ENCODE assay signal across 14 cellular contexts in genomic region chr22:24124247-24124646, GRCh38. TPM values are rescaled to one million over a fixed set of nuclear protein-coding genes. Genes with fewer than 3 reads are reported as not detected.
DNase-seq lines count a peak whose midpoint lies in the region; ATAC-seq and TF ChIP-seq lines count a peak whose summit lies in the region.
"Had no signal": no experiment of that assay in that cellular context is flagged by ENCODE, and none has a peak within 500 bp of the region (broad histone marks: within the 10 kb centered on the region; RNA-seq: fewer than 3 reads in every experiment).

No MANE protein-coding gene starts in this region.

- intact Hi-C loops in activated CD8-positive, alpha-beta T cell treated with anti-CD3 and anti-CD28 coated beads for 36 hours (cut with micrococcal nuclease), result loop anchor here (10.0 kb wide), 1 partner anchor 59 kb away; no protein-coding TSS in a partner anchor
- intact Hi-C loops in naive thymus-derived CD4-positive, alpha-beta T cell (cut with micrococcal nuclease), result no loop called here
- intact Hi-C loops in spleen (cut with DNase I; ENCODE audit: low total_unique reads), result no loop called here

- H3K9me3 ChIP-seq in CD4-positive, CD25-positive, alpha-beta regulatory T cell (ENCODE audit: control insufficient read depth in 2 of 2, low read length in 2 of 2), result no peaks in the 10 kb centered on the region
- no peaks in the 10 kb centered on the region for H3K9me3 ChIP-seq in T-helper 17 cell (ENCODE audit: control insufficient read depth, low read length, poor library complexity, severe bottlenecking)
- H3K9me3 ChIP-seq in naive thymus-derived CD4-positive, alpha-beta T cell (ENCODE audit: control insufficient read depth in 2 of 3, low read length in 3 of 3), result no peaks in the 10 kb centered on the region
- no peaks in the 10 kb centered on the region for H3K9me3 ChIP-seq in spleen

- DNase-seq in activated CD8-positive, alpha-beta T cell treated with anti-CD3 and anti-CD28 coated beads, Interleukin-2, amount 10 ng/mL, durations not matched to agents 7 days and 5 days, result no peak
- DNase-seq in activated CD8-positive, alpha-beta T cell treated with anti-CD3 and anti-CD28 coated beads for 36 hours, result no peak
- no peak for DNase-seq in CD4-positive, CD25-positive, alpha-beta regulatory T cell
- DNase-seq in T-helper 17 cell (no peak), spleen (no peak)
- no peak for DNase-seq in naive thymus-derived CD4-positive, alpha-beta T cell
- DNase-seq: Calu3, DMS 273 treated with DMSO at 0.1 percent for 48 hours, HCEC 1CT had no signal

- TF ChIP-seq POLR2A in spleen (IDR thresholded peaks at IDR 0.05), result no peak

- POLR2A ChIA-PET in activated CD8-positive, alpha-beta T cell treated with anti-CD3 and anti-CD28 coated beads, Interleukin-2, amount 10 ng/mL, durations not matched to agents 7 days and 5 days (lab: Charles Lee), result no interaction called here
- POLR2A ChIA-PET in activated CD8-positive, alpha-beta T cell treated with anti-CD3 and anti-CD28 coated beads for 36 hours (lab: Charles Lee), result no interaction called here
- POLR2A ChIA-PET in naive thymus-derived CD4-positive, alpha-beta T cell (lab: Charles Lee), result no interaction called here

- no peak for ATAC-seq in activated CD8-positive, alpha-beta T cell treated with anti-CD3 and anti-CD28 coated beads, Interleukin-2, amount 10 ng/mL, durations not matched to agents 7 days and 5 days
- no peak for ATAC-seq in activated CD8-positive, alpha-beta T cell treated with anti-CD3 and anti-CD28 coated beads for 36 hours
- ATAC-seq in CD4-positive, CD25-positive, alpha-beta regulatory T cell (ENCODE audit: low read depth in 2 of 2), result no peak
- ATAC-seq in T-helper 17 cell, result no peak
- ATAC-seq in naive thymus-derived CD4-positive, alpha-beta T cell, result no peak
- ATAC-seq in stimulated activated memory B cell treated with anti-CD40 and anti-IgM and Interleukin-4, amounts not matched to agents 10 μg/mL and 1 μg/mL and 100 μg/mL, for 72 hours, result no peak
- ATAC-seq in HG02610 (IDR thresholded peaks at IDR 0.05; ENCODE audit: unreplicated experiment), result no peak
- ATAC-seq: GM12878 had no signal

- H3K4me1 ChIP-seq in CD4-positive, CD25-positive, alpha-beta regulatory T cell (ENCODE audit: control insufficient read depth, insufficient read depth, low read length, poor library complexity, severe bottlenecking), result no peaks in the 10 kb centered on the region
- H3K4me1 ChIP-seq in naive thymus-derived CD4-positive, alpha-beta T cell (ENCODE audit: control insufficient read depth in 2 of 2, insufficient read depth in 2 of 2, low read length in 2 of 2), result no peaks in the 10 kb centered on the region
- H3K4me1 ChIP-seq in spleen, result peaks cover 0 to 21% (median 7%) of the 10 kb centered on the region in 6 donors

- peaks cover 36% of the 10 kb centered on the region for H3K36me3 Mint-ChIP-seq in activated CD8-positive, alpha-beta T cell treated with anti-CD3 and anti-CD28 coated beads, Interleukin-2, amount 10 ng/mL, durations not matched to agents 7 days and 5 days (ENCODE audit: low read depth)
- peaks cover 15% of the 10 kb centered on the region for H3K36me3 Mint-ChIP-seq in activated CD8-positive, alpha-beta T cell treated with anti-CD3 and anti-CD28 coated beads for 36 hours (ENCODE audit: low read depth)
- peaks cover 30% of the 10 kb centered on the region for H3K36me3 Mint-ChIP-seq in CD4-positive, CD25-positive, alpha-beta regulatory T cell
- no peaks in the 10 kb centered on the region for H3K36me3 Mint-ChIP-seq in T-helper 17 cell (ENCODE audit: low read depth)
- peaks cover 4 to 33% (median 6%) of the 10 kb centered on the region in 5 donors for H3K36me3 Mint-ChIP-seq in naive thymus-derived CD4-positive, alpha-beta T cell
- peaks cover 46% of the 10 kb centered on the region for H3K36me3 Mint-ChIP-seq in stimulated activated memory B cell treated with anti-CD40 and anti-IgM and Interleukin-4, amounts not matched to agents 10 μg/mL and 1 μg/mL and 100 μg/mL, for 72 hours

- TF ChIP-seq CTCF in activated CD8-positive, alpha-beta T cell treated with anti-CD3 and anti-CD28 coated beads for 36 hours (IDR thresholded peaks at IDR 0.05), result no peak
- no peak for TF ChIP-seq CTCF in spleen (IDR thresholded peaks at IDR 0.05 in 8 of 11, conservative IDR thresholded peaks at IDR 0.05 in 3 of 11)

- peaks cover 5% of the 10 kb centered on the region for H3K4me1 Mint-ChIP-seq in activated CD8-positive, alpha-beta T cell treated with anti-CD3 and anti-CD28 coated beads, Interleukin-2, amount 10 ng/mL, durations not matched to agents 7 days and 5 days (ENCODE audit: low read depth)
- H3K4me1 Mint-ChIP-seq in activated CD8-positive, alpha-beta T cell treated with anti-CD3 and anti-CD28 coated beads for 36 hours (ENCODE audit: low read depth), result peaks cover 7% of the 10 kb centered on the region
- H3K4me1 Mint-ChIP-seq in CD4-positive, CD25-positive, alpha-beta regulatory T cell, result peaks cover 0 to 5% (median 0%) of the 10 kb centered on the region in 4 donors
- peaks cover 2% of the 10 kb centered on the region for H3K4me1 Mint-ChIP-seq in T-helper 17 cell
- peaks cover 0 to 11% (median 0%) of the 10 kb centered on the region in 7 donors for H3K4me1 Mint-ChIP-seq in naive thymus-derived CD4-positive, alpha-beta T cell
- H3K4me1 Mint-ChIP-seq in stimulated activated memory B cell treated with anti-CD40 and anti-IgM and Interleukin-4, amounts not matched to agents 10 μg/mL and 1 μg/mL and 100 μg/mL, for 72 hours, result peaks cover 26% of the 10 kb centered on the region

- no peaks in the 10 kb centered on the region for H3K9me3 Mint-ChIP-seq in activated CD8-positive, alpha-beta T cell treated with anti-CD3 and anti-CD28 coated beads, Interleukin-2, amount 10 ng/mL, durations not matched to agents 7 days and 5 days (ENCODE audit: insufficient read depth)
- H3K9me3 Mint-ChIP-seq in activated CD8-positive, alpha-beta T cell treated with anti-CD3 and anti-CD28 coated beads for 36 hours, result no peaks in the 10 kb centered on the region
- no peaks in the 10 kb centered on the region for H3K9me3 Mint-ChIP-seq in CD4-positive, CD25-positive, alpha-beta regulatory T cell
- peaks cover 0 to 1% (median 0%) of the 10 kb centered on the region in 11 donors for H3K9me3 Mint-ChIP-seq in naive thymus-derived CD4-positive, alpha-beta T cell
- H3K9me3 Mint-ChIP-seq in stimulated activated memory B cell treated with anti-CD40 and anti-IgM and Interleukin-4, amounts not matched to agents 10 μg/mL and 1 μg/mL and 100 μg/mL, for 72 hours, result no peaks in the 10 kb centered on the region
- H3K9me3 Mint-ChIP-seq: CD14-positive monocyte had no signal

- CTCF ChIA-PET in activated CD8-positive, alpha-beta T cell treated with anti-CD3 and anti-CD28 coated beads, Interleukin-2, amount 10 ng/mL, durations not matched to agents 7 days and 5 days (lab: Charles Lee), result interaction anchor here (0.6 to 1.8 kb wide), 2 partner anchors 33 to 654 kb away, joined by 3 to 6 read pairs; no protein-coding TSS in a partner anchor
- CTCF ChIA-PET in activated CD8-positive, alpha-beta T cell treated with anti-CD3 and anti-CD28 coated beads for 36 hours (lab: Charles Lee), result interaction anchor here (2.0 kb wide), 1 partner anchor 32 kb away, joined by 8 read pairs; no protein-coding TSS in a partner anchor
- CTCF ChIA-PET in naive thymus-derived CD4-positive, alpha-beta T cell (lab: Charles Lee), result interaction anchor here (3.0 kb wide), 1 partner anchor 32 kb away, joined by 13 read pairs; no protein-coding TSS in a partner anchor

- peak overlapping the region; percentile 34 for H3K27ac Mint-ChIP-seq in activated CD8-positive, alpha-beta T cell treated with anti-CD3 and anti-CD28 coated beads, Interleukin-2, amount 10 ng/mL, durations not matched to agents 7 days and 5 days
- no peak overlapping the region for H3K27ac Mint-ChIP-seq in activated CD8-positive, alpha-beta T cell treated with anti-CD3 and anti-CD28 coated beads for 36 hours
- peak overlapping the region in 2 of 3 donors; percentile 51 to 68 for H3K27ac Mint-ChIP-seq in CD4-positive, CD25-positive, alpha-beta regulatory T cell
- peak overlapping the region; percentile 41 for H3K27ac Mint-ChIP-seq in T-helper 17 cell
- H3K27ac Mint-ChIP-seq in naive thymus-derived CD4-positive, alpha-beta T cell, result peak overlapping the region in 5 of 9 donors; percentile 13 to 76 (median 50)
- H3K27ac Mint-ChIP-seq in stimulated activated memory B cell treated with anti-CD40 and anti-IgM and Interleukin-4, amounts not matched to agents 10 μg/mL and 1 μg/mL and 100 μg/mL, for 72 hours, result no peak overlapping the region

- WGBS in spleen, 5 donors, result 90 to 100% (median 95%) methylated on average over 1 of the region's 1 CpG

- peaks cover 63% of the 10 kb centered on the region for H3K36me3 ChIP-seq in CD4-positive, CD25-positive, alpha-beta regulatory T cell (ENCODE audit: control insufficient read depth, insufficient read depth, low read length)
- H3K36me3 ChIP-seq in naive thymus-derived CD4-positive, alpha-beta T cell (ENCODE audit: control insufficient read depth in 2 of 3, insufficient read depth in 3 of 3, low read length in 3 of 3), result peaks cover 0 to 83% (median 12%) of the 10 kb centered on the region in 3 experiments
- peaks cover 0 to 91% (median 37%) of the 10 kb centered on the region in 6 donors for H3K36me3 ChIP-seq in spleen

- H3K4me3 Mint-ChIP-seq in activated CD8-positive, alpha-beta T cell treated with anti-CD3 and anti-CD28 coated beads, Interleukin-2, amount 10 ng/mL, durations not matched to agents 7 days and 5 days, result no peak overlapping the region
- no peak overlapping the region for H3K4me3 Mint-ChIP-seq in activated CD8-positive, alpha-beta T cell treated with anti-CD3 and anti-CD28 coated beads for 36 hours
- no peak overlapping the region for H3K4me3 Mint-ChIP-seq in CD4-positive, CD25-positive, alpha-beta regulatory T cell
- no peak overlapping the region for H3K4me3 Mint-ChIP-seq in T-helper 17 cell
- no peak overlapping the region for H3K4me3 Mint-ChIP-seq in naive thymus-derived CD4-positive, alpha-beta T cell
- H3K4me3 Mint-ChIP-seq in stimulated activated memory B cell treated with anti-CD40 and anti-IgM and Interleukin-4, amounts not matched to agents 10 μg/mL and 1 μg/mL and 100 μg/mL, for 72 hours, result no peak overlapping the region
- H3K4me3 Mint-ChIP-seq: CD14-positive monocyte had no signal

- H3K27ac ChIP-seq in CD4-positive, CD25-positive, alpha-beta regulatory T cell (ENCODE audit: insufficient read depth, low read length, poor library complexity, severe bottlenecking), result no peak overlapping the region
- H3K27ac ChIP-seq in naive thymus-derived CD4-positive, alpha-beta T cell (ENCODE audit: low read depth, low read length), result no peak overlapping the region
- no peak overlapping the region for H3K27ac ChIP-seq in spleen
- H3K27ac ChIP-seq: 22Rv1 had no signal

- no peaks in the 10 kb centered on the region for H3K27me3 Mint-ChIP-seq in activated CD8-positive, alpha-beta T cell treated with anti-CD3 and anti-CD28 coated beads, Interleukin-2, amount 10 ng/mL, durations not matched to agents 7 days and 5 days (ENCODE audit: low read depth)
- H3K27me3 Mint-ChIP-seq in activated CD8-positive, alpha-beta T cell treated with anti-CD3 and anti-CD28 coated beads for 36 hours, result no peaks in the 10 kb centered on the region
- no peaks in the 10 kb centered on the region for H3K27me3 Mint-ChIP-seq in CD4-positive, CD25-positive, alpha-beta regulatory T cell
- H3K27me3 Mint-ChIP-seq in T-helper 17 cell, result no peaks in the 10 kb centered on the region
- no peaks in the 10 kb centered on the region for H3K27me3 Mint-ChIP-seq in naive thymus-derived CD4-positive, alpha-beta T cell
- no peaks in the 10 kb centered on the region for H3K27me3 Mint-ChIP-seq in stimulated activated memory B cell treated with anti-CD40 and anti-IgM and Interleukin-4, amounts not matched to agents 10 μg/mL and 1 μg/mL and 100 μg/mL, for 72 hours

- H3K27me3 ChIP-seq in CD4-positive, CD25-positive, alpha-beta regulatory T cell (ENCODE audit: control insufficient read depth, insufficient read depth, low read length), result no peaks in the 10 kb centered on the region
- no peaks in the 10 kb centered on the region for H3K27me3 ChIP-seq in naive thymus-derived CD4-positive, alpha-beta T cell (ENCODE audit: control insufficient read depth in 2 of 2, insufficient read depth in 2 of 2, low read length in 2 of 2)
- H3K27me3 ChIP-seq in spleen (replicated peaks in 1 of 7), result no peaks in the 10 kb centered on the region

- no peak overlapping the region for H3K4me3 ChIP-seq in CD4-positive, CD25-positive, alpha-beta regulatory T cell (ENCODE audit: low read depth, low read length)
- no peak overlapping the region for H3K4me3 ChIP-seq in naive thymus-derived CD4-positive, alpha-beta T cell (ENCODE audit: low read length)
- H3K4me3 ChIP-seq in spleen, result no peak overlapping the region
- H3K4me3 ChIP-seq: GM12878 had no signal

RNA-seq across cellular contexts. Expression of gene SUSD2, which starts 57.0 kb away (rescaled TPM):
- total RNA-seq in activated CD8-positive, alpha-beta T cell treated with anti-CD3 and anti-CD28 coated beads, Interleukin-2, amount 10 ng/mL, durations not matched to agents 7 days and 5 days, result 1 to 10 TPM; 1.3 to 1.9 TPM
- under 1 TPM; 0.65 to 0.95 TPM for total RNA-seq in activated CD8-positive, alpha-beta T cell treated with anti-CD3 and anti-CD28 coated beads for 36 hours
- 0.81 TPM for total RNA-seq in CD4-positive, CD25-positive, alpha-beta regulatory T cell
- under 1 TPM in 1 of 4 donors, not detected in 3; 0.06 TPM for polyA plus RNA-seq in CD4-positive, CD25-positive, alpha-beta regulatory T cell
- total RNA-seq in T-helper 17 cell (1 to 10 TPM in 1 of 2 donors, under 1 TPM in 1; 0.80 to 1.1 TPM), spleen (1 to 10 TPM; 1.4 to 9.0 (median 3.2) TPM)
- total RNA-seq in naive thymus-derived CD4-positive, alpha-beta T cell, result 1 to 10 TPM; 1.0 to 2.3 (median 1.7) TPM
- polyA plus RNA-seq in naive thymus-derived CD4-positive, alpha-beta T cell, result under 1 TPM in 1 of 2 donors, not detected in 1; 0.40 TPM
- 1 to 10 TPM; 2.2 to 4.0 (median 3.6) TPM for polyA plus RNA-seq in spleen
- polyA plus RNA-seq: CD14-positive monocyte had no signal

Comparison
In these comparisons a context has a peak if more than half of its experiments do, and no peak if none do; other contexts are left out.
1. H3K27ac Mint-ChIP-seq: peak in activated CD8-positive, alpha-beta T cell treated with anti-CD3 and anti-CD28 coated beads, Interleukin-2, amount 10 ng/mL, durations not matched to agents 7 days and 5 days (single experiment), CD4-positive, CD25-positive, alpha-beta regulatory T cell (2 of 3), T-helper 17 cell (single experiment) and naive thymus-derived CD4-positive, alpha-beta T cell (5 of 9); none in activated CD8-positive, alpha-beta T cell treated with anti-CD3 and anti-CD28 coated beads for 36 hours (single experiment) and stimulated activated memory B cell treated with anti-CD40 and anti-IgM and Interleukin-4, amounts not matched to agents 10 μg/mL and 1 μg/mL and 100 μg/mL, for 72 hours (single experiment).